ENCODE assay signal across 18 cellular contexts in the genomic region with DNA sequence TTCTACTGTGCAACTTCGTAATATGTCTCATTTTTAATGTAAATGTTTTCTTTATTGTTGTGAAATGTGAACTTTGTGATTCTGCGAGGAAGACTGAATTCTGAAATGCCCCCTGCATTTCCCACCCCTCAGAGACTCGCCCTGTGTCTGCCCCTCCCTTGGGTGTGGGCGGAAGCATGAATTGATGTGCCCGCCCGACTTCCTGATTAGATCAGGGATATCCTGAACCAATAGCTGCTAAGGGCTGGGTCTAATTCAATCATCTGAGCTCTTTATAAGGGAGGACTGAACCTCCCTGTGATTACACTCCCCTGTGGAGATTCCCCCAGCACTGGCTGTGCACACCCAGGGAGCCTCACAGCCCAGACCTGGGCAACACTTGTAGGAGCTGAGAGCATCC. TPM values are rescaled to one million over a fixed set of nuclear protein-coding genes. Genes with fewer than 3 reads are reported as not detected.
"Had no signal": no experiment of that assay in that cellular context is flagged by ENCODE, and none has a peak within 500 bp of the region (broad histone marks: within the 10 kb centered on the region; RNA-seq: fewer than 3 reads in every experiment).

Gene TAF11L11 (plus strand): TSS at position 304 of the 400 bp plus-strand sequence.

RNA-seq across cellular contexts. Expression of gene TAF11L11, which starts in this region (rescaled TPM):
- total RNA-seq: colonic mucosa, dermis microvascular lymphatic vessel endothelial cell, endodermal cell, esophagus mucosa, esophagus squamous epithelium, gastrocnemius medialis, glomerular endothelial cell, heart right ventricle, kidney epithelial cell, left cardiac atrium, left lung, left ventricle myocardium superior, lower lobe of right lung, lung microvascular endothelial cell, mesenteric fat pad, mesothelial cell of epicardium, mucosa of descending colon, myocyte had no signal
